In the genomic region with DNA sequence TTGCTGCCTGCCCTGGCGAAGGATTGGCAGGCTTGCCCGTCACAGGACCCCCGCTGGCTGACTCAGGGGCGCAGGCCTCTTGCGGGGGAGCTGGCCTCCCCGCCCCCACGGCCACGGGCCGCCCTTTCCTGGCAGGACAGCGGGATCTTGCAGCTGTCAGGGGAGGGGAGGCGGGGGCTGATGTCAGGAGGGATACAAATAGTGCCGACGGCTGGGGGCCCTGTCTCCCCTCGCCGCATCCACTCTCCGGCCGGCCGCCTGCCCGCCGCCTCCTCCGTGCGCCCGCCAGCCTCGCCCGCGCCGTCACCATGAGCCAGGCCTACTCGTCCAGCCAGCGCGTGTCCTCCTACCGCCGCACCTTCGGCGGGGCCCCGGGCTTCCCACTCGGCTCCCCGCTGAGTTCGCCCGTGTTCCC, we compare ENCODE assay signal across 12 cellular contexts. TPM values are rescaled to one million over a fixed set of nuclear protein-coding genes. Genes with fewer than 3 reads are reported as not detected.
DNase-seq lines count a peak whose midpoint lies in the region; ATAC-seq and TF ChIP-seq lines count a peak whose summit lies in the region.
"Had no signal": no experiment of that assay in that cellular context is flagged by ENCODE, and none has a peak within 500 bp of the region (broad histone marks: within the 10 kb centered on the region; RNA-seq: fewer than 3 reads in every experiment).

A gene (plus strand): TSS at position 223 of the 415 bp plus-strand sequence. CDS start 86 bp downstream, at position 309.

- no peaks in the 10 kb centered on the region for H3K79me2 ChIP-seq in Karpas-422 (ENCODE audit: low read length)

- intact Hi-C loops in Right ventricle myocardium inferior (cut with DNase I), result loop anchor here (5.0 kb wide), 1 partner anchor 229 kb away; no protein-coding TSS in a partner anchor
- intact Hi-C loops in tibial artery (cut with DNase I; ENCODE audit: low total_unique reads), result no loop called here
- intact Hi-C loops in CD14-positive monocyte (cut with micrococcal nuclease), result no loop called here

- H3K4me3 Mint-ChIP-seq in WTC11, result peak within 1 kb of the TSS; percentile 37
- H3K4me3 Mint-ChIP-seq in CD14-positive monocyte, result peak within 1 kb of the TSS in 1 of 2 donors; percentile 80
- H3K4me3 Mint-ChIP-seq: T-helper 1 cell treated with Interleukin-12 subunit alpha and Interleukin-12 subunit beta and Interleukin-4 antibody, amounts not matched to agents 30 μg/mL and 1 μg/mL, for 36 hours had no signal

- H3K4me2 ChIP-seq in Karpas-422 (ENCODE audit: low read depth, low read length, poor library complexity, severe bottlenecking), result no peak within 1 kb of the TSS

- no peak within 1 kb of the TSS for H2AFZ ChIP-seq in Karpas-422 (ENCODE audit: low read length)

- H3K4me3 ChIP-seq in muscle layer of duodenum (ENCODE audit: low read depth in 1 of 2, low read length in 2 of 2), result peak within 1 kb of the TSS; percentile 70
- peak within 1 kb of the TSS; percentile 61 for H3K4me3 ChIP-seq in tibial artery
- no peak within 1 kb of the TSS for H3K4me3 ChIP-seq in Karpas-422 (ENCODE audit: low read length)

- no peaks in the 10 kb centered on the region for H3K36me3 Mint-ChIP-seq in WTC11
- H3K36me3 Mint-ChIP-seq in CD14-positive monocyte, result no peaks in the 10 kb centered on the region

- CTCF ChIA-PET in WTC11 (lab: Charles Lee), result interaction anchor here (0.6 to 5.6 kb wide), 23 partner anchors 9 to 542 kb away, joined by 3 to 77 read pairs (median 4); a partner anchor contains a TSS

- H3K36me3 ChIP-seq in muscle layer of duodenum (ENCODE audit: control insufficient read depth in 1 of 2, insufficient read depth in 2 of 2, low read length in 2 of 2) (peaks cover 4 to 5% of the 10 kb centered on the region in 2 donors), tibial artery (peaks cover 0 to 22% (median 20%) of the 10 kb centered on the region in 3 donors), Karpas-422 (ENCODE audit: insufficient read depth, low read length) (no peaks in the 10 kb centered on the region)

- H3K27me3 Mint-ChIP-seq in WTC11 (ENCODE audit: low read depth), result peaks cover 38% of the 10 kb centered on the region
- peaks cover 50 to 66% (median 51%) of the 10 kb centered on the region in 3 donors for H3K27me3 Mint-ChIP-seq in CD14-positive monocyte (ENCODE audit: low read depth in 3 of 3)

- H3K9ac ChIP-seq in Karpas-422 (ENCODE audit: low read length), result no peak within 1 kb of the TSS

- H3K9me3 Mint-ChIP-seq in WTC11, result no peaks in the 10 kb centered on the region
- H3K9me3 Mint-ChIP-seq in CD14-positive monocyte, result peaks cover 0 to 7% (median 2%) of the 10 kb centered on the region in 7 donors
- H3K9me3 Mint-ChIP-seq: T-helper 1 cell treated with Interleukin-12 subunit alpha and Interleukin-12 subunit beta and Interleukin-4 antibody, amounts not matched to agents 30 μg/mL and 1 μg/mL, for 36 hours had no signal

- H3K4me1 Mint-ChIP-seq in WTC11 (peaks cover 28% of the 10 kb centered on the region), CD14-positive monocyte (peaks cover 27% of the 10 kb centered on the region)

- H3K9me2 ChIP-seq in Karpas-422 (replicated peaks; ENCODE audit: insufficient read depth, low read length), result no peaks in the 10 kb centered on the region

- peaks cover 9% of the 10 kb centered on the region for H3K27me3 ChIP-seq in muscle layer of duodenum (ENCODE audit: low read depth, low read length)
- H3K27me3 ChIP-seq in tibial artery, result no peaks in the 10 kb centered on the region
- H3K27me3 ChIP-seq in Karpas-422 (ENCODE audit: low read length), result no peaks in the 10 kb centered on the region

- ATAC-seq in WTC11 (no peak), Right ventricle myocardium inferior (peak; percentile 63), GM19328 (IDR thresholded peaks at IDR 0.05; ENCODE audit: unreplicated experiment) (no peak)

- H3K4me1 ChIP-seq in muscle layer of duodenum (ENCODE audit: control insufficient read depth in 1 of 2, insufficient read depth in 2 of 2, low read length in 2 of 2) (no peaks in the 10 kb centered on the region), tibial artery (peaks cover 0 to 58% (median 27%) of the 10 kb centered on the region in 4 donors), Karpas-422 (ENCODE audit: low read length) (no peaks in the 10 kb centered on the region)

- peak within 1 kb of the TSS; percentile 91 for H3K27ac ChIP-seq in muscle layer of duodenum (ENCODE audit: low read length)
- peak within 1 kb of the TSS; percentile 87 to 96 for H3K27ac ChIP-seq in tibial artery
- H3K27ac ChIP-seq in Karpas-422 (ENCODE audit: low read length), result no peak within 1 kb of the TSS

- POLR2A ChIA-PET in WTC11 (lab: Charles Lee), result interaction anchor here (0.7 kb wide), 1 partner anchor 138 kb away, joined by 3 read pairs; no protein-coding TSS in a partner anchor

- H3K27ac Mint-ChIP-seq in WTC11, result no peak within 1 kb of the TSS
- peak within 1 kb of the TSS in 1 of 7 donors; percentile 76 for H3K27ac Mint-ChIP-seq in CD14-positive monocyte
- H3K27ac Mint-ChIP-seq: T-helper 1 cell treated with Interleukin-12 subunit alpha and Interleukin-12 subunit beta and Interleukin-4 antibody, amounts not matched to agents 30 μg/mL and 1 μg/mL, for 36 hours had no signal

- DNase-seq in WTC11 (ENCODE audit: low spot score) (no peak), Right ventricle myocardium inferior (ENCODE audit: missing footprints) (peak; percentile 81), tibial artery (peak in 1 of 2 donors; percentile 84), NCI-H524 (lab: John Stamatoyannopoulos, UW) (no peak), CD14-positive monocyte (ENCODE audit: low spot score) (no peak), Karpas-422 (no peak)
- DNase-seq: NCI-H748 treated with DMSO at 0.1 percent for 48 hours; stimulated activated CD4-positive, alpha-beta T cell treated with anti-CD3 and anti-CD28 coated beads, Interleukin-2, amount 100 ng/mL, for 24 hours had no signal

- TF ChIP-seq CTCF in WTC11 (IDR thresholded peaks at IDR 0.05), result no peak
- TF ChIP-seq CTCF in tibial artery (IDR thresholded peaks at IDR 0.05), result no peak
- no peak for TF ChIP-seq CTCF in CD14-positive monocyte (IDR thresholded peaks at IDR 0.05)

- no peaks in the 10 kb centered on the region for H3K9me3 ChIP-seq in muscle layer of duodenum (ENCODE audit: control insufficient read depth in 1 of 2, low read length in 2 of 2)
- no peaks in the 10 kb centered on the region for H3K9me3 ChIP-seq in tibial artery
- no peaks in the 10 kb centered on the region for H3K9me3 ChIP-seq in Karpas-422 (ENCODE audit: low read length)

- H4K20me1 ChIP-seq in Karpas-422 (ENCODE audit: insufficient read depth, low read depth, low read length), result no peaks in the 10 kb centered on the region

TF ChIP-seq in WTC11, 78 proteins besides CTCF, POLR2A, EP300 and RAD21 (continues in another document):
- TF ChIP-seq, protein P1, sequence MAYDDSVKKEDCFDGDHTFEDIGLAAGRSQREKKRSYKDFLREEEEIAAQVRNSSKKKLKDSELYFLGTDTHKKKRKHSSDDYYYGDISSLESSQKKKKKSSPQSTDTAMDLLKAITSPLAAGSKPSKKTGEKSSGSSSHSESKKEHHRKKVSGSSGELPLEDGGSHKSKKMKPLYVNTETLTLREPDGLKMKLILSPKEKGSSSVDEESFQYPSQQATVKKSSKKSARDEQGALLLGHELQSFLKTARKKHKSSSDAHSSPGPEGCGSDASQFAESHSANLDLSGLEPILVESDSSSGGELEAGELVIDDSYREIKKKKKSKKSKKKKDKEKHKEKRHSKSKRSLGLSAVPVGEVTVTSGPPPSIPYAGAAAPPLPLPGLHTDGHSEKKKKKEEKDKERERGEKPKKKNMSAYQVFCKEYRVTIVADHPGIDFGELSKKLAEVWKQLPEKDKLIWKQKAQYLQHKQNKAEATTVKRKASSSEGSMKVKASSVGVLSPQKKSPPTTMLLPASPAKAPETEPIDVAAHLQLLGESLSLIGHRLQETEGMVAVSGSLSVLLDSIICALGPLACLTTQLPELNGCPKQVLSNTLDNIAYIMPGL (CRISPR knock-in tag; IDR thresholded peaks at IDR 0.05), result peak; percentile 58; the same call in 1 of the 2 replicates
- TF ChIP-seq ZNF317 (CRISPR knock-in tag; IDR thresholded peaks at IDR 0.05; ENCODE audit: borderline replicate concordance, low read depth) (0 out of 2 replicates have a peak, but pooled peaks have one; percentile 4), IRF2 (CRISPR knock-in tag; IDR thresholded peaks at IDR 0.05; ENCODE audit: borderline replicate concordance, low read depth) (no peak), MYBL2 (CRISPR knock-in tag; IDR thresholded peaks at IDR 0.05) (no peak; the same call in 1 of the 2 replicates), NR2C2 (CRISPR knock-in tag; IDR thresholded peaks at IDR 0.05) (no peak), NR1H2 (CRISPR knock-in tag; IDR thresholded peaks at IDR 0.05) (no peak), NR3C1 (CRISPR knock-in tag; conservative IDR thresholded peaks at IDR 0.05; ENCODE audit: low read depth) (no peak), ESRRA (CRISPR knock-in tag; IDR thresholded peaks at IDR 0.05; ENCODE audit: borderline replicate concordance) (no peak)
- TF ChIP-seq, protein P2, sequence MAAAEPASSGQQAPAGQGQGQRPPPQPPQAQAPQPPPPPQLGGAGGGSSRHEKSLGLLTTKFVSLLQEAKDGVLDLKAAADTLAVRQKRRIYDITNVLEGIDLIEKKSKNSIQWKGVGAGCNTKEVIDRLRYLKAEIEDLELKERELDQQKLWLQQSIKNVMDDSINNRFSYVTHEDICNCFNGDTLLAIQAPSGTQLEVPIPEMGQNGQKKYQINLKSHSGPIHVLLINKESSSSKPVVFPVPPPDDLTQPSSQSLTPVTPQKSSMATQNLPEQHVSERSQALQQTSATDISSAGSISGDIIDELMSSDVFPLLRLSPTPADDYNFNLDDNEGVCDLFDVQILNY (CRISPR knock-in tag; IDR thresholded peaks at IDR 0.05), result no peak
- TF ChIP-seq, protein P3, sequence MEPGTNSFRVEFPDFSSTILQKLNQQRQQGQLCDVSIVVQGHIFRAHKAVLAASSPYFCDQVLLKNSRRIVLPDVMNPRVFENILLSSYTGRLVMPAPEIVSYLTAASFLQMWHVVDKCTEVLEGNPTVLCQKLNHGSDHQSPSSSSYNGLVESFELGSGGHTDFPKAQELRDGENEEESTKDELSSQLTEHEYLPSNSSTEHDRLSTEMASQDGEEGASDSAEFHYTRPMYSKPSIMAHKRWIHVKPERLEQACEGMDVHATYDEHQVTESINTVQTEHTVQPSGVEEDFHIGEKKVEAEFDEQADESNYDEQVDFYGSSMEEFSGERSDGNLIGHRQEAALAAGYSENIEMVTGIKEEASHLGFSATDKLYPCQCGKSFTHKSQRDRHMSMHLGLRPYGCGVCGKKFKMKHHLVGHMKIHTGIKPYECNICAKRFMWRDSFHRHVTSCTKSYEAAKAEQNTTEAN (CRISPR knock-in tag; IDR thresholded peaks at IDR 0.05), result no peak

RNA-seq across cellular contexts. Expression of the gene that starts here (rescaled TPM):
- 1.6 to 3.5 TPM (median 2.8 TPM) in 3 replicates for total RNA-seq in WTC11 (2021)
- 13,356 TPM for total RNA-seq in Right ventricle myocardium inferior
- polyA plus RNA-seq in CD14-positive monocyte, result 1 to 10 TPM; 2.4 TPM
- total RNA-seq in Karpas-422 (2014; rRNA removed; shearing (Covaris generic); ENCODE audit: low replicate concordance), result not detected in 2 replicates
- total RNA-seq: M059J had no signal

Comparison
In these comparisons a context has a peak if more than half of its experiments do, and no peak if none do; other contexts are left out.
1. RNA of the gene that starts here (total RNA-seq): 13,356 TPM in Right ventricle myocardium inferior (single experiment); 1.6 to 3.5 TPM in WTC11 and not detected in Karpas-422; every median in the first group is over 1,000 times any median in the second.